In genomic region chr7:72345208-72345727, GRCh38 we compare ENCODE assay signal across 8 cellular contexts.
"Had no signal": no experiment of that assay in that cellular context is flagged by ENCODE, and none has a peak within 500 bp of the region (broad histone marks: within the 10 kb centered on the region; RNA-seq: fewer than 3 reads in every experiment).

No MANE protein-coding gene starts in this region.

- DNase-seq: GM23248, GOT3, H7, IMR-90, KBM-7 had no signal

- FAIRE-seq: HTR-8/SVneo had no signal

- H3K9me3 ChIP-seq: HAP-1 had no signal

- H3K9ac ChIP-seq: GM23248 had no signal

- H3K27ac ChIP-seq: GM23248 had no signal

- H3K4me1 ChIP-seq: HAP-1 had no signal

- H3K36me3 ChIP-seq: HAP-1 had no signal

- H2AFZ ChIP-seq: GM23248 had no signal

- ATAC-seq: HCT116 had no signal

- H3K4me3 ChIP-seq: GM23248, HAP-1 had no signal
